In the genomic region with DNA sequence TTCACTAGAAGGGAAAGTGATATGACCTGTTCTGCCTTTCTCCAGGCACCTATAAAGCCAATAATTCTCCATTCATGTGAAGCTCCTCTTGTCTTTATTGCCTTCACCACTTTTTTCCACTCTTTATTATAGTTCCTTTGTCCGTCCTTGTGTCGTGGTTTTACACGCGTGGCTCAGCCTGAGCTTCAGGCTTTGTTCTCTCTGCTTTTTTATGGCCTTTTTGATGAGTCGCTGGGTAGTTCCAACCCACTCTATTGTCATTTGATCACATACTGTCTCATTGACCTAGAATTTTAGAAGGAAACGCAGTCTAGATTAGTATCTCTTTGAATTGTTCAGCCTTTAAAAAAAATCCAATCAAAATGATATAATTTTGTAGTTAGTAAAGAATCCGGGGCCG, we compare ENCODE assay signal across 25 cellular contexts.
DNase-seq lines count a peak whose midpoint lies in the region; ATAC-seq and TF ChIP-seq lines count a peak whose summit lies in the region.
"Had no signal": no experiment of that assay in that cellular context is flagged by ENCODE, and none has a peak within 500 bp of the region (broad histone marks: within the 10 kb centered on the region; RNA-seq: fewer than 3 reads in every experiment).

No MANE protein-coding gene starts in this region.

- no peak overlapping the region for H4K8ac ChIP-seq in IMR-90 (ENCODE audit: low read depth in 2 of 2, low read length in 2 of 2)

- no peak overlapping the region for H3K4me2 ChIP-seq in GM23338
- no peak overlapping the region for H3K4me2 ChIP-seq in IMR-90 (ENCODE audit: low read depth, low read length)

- peak overlapping the region; percentile 16 for H3K27ac Mint-ChIP-seq in GM23338
- H3K27ac Mint-ChIP-seq: activated CD8-positive, alpha-beta T cell treated with anti-CD3 and anti-CD28 coated beads for 36 hours; CD4-positive, alpha-beta T cell; nephron progenitor cell; stimulated activated naive CD8-positive, alpha-beta T cell treated with anti-CD3 and anti-CD28 coated beads, Interleukin-15, amount 100 ng/mL, for 72 hours had no signal

- no peak overlapping the region for H3K23ac ChIP-seq in IMR-90 (ENCODE audit: low read depth, low read length)

- H3K79me2 ChIP-seq in GM23338 (replicated peaks; ENCODE audit: insufficient read depth) = peaks cover 78% of the 10 kb centered on the region

- DNase-seq in GM23338 (ENCODE audit: low spot score) = no peak
- peak; percentile 6 for DNase-seq in IMR-90
- no peak for DNase-seq in epithelial cell of prostate (ENCODE audit: low read depth, low spot score)
- DNase-seq in renal cortical epithelial cell (ENCODE audit: low read depth) = peak; percentile 65
- no peak for DNase-seq in NCI-H187 treated with DMSO at 0.1 percent for 48 hours (lab: John Stamatoyannopoulos, UW)
- DNase-seq in Right ventricle myocardium inferior (ENCODE audit: missing footprints) = no peak
- DNase-seq: activated CD4-positive, alpha-beta T cell treated with anti-CD3 and anti-CD28 coated beads for 1 hour; activated CD8-positive, alpha-beta T cell treated with anti-CD3 and anti-CD28 coated beads for 36 hours; activated effector memory CD4-positive, alpha-beta T cell treated with anti-CD3 and anti-CD28 coated beads, Interleukin-2, amount 50 U/mL, for 16 hours; activated T-cell treated with anti-CD3 and anti-CD28 coated beads for 4 hours; CD4-positive, alpha-beta T cell; cerebellar nuclear complex; foreskin melanocyte; hippocampal formation; left ventricle myocardium superior; MM.1S; NCI-H524; nephron progenitor cell; SJCRH30; stimulated activated naive CD8-positive, alpha-beta T cell treated with anti-CD3 and anti-CD28 coated beads, Interleukin-15, amount 100 ng/mL, for 72 hours; tibial artery had no signal

- dilution Hi-C loops in IMR-90 (cut with HindIII; ENCODE audit: low sequenced_read_pairs, unreplicated experiment) = no loop called here

- H3K27me3 ChIP-seq in GM23338 (ENCODE audit: insufficient read depth) (no peaks in the 10 kb centered on the region), IMR-90 (ENCODE audit: control insufficient read depth, insufficient read depth, low read length) (no peaks in the 10 kb centered on the region)
- H3K27me3 ChIP-seq: SJCRH30, tibial artery had no signal

- CTCF ChIA-PET in IMR-90 (lab: Yijun Ruan, JAX) = no interaction called here

- H3K4me1 Mint-ChIP-seq in GM23338 = peaks cover 45% of the 10 kb centered on the region
- H3K4me1 Mint-ChIP-seq: stimulated activated naive CD8-positive, alpha-beta T cell treated with anti-CD3 and anti-CD28 coated beads, Interleukin-15, amount 100 ng/mL, for 72 hours had no signal

- no peak overlapping the region for H2BK20ac ChIP-seq in IMR-90 (ENCODE audit: low read depth, low read length)

- no peak overlapping the region for H3K4ac ChIP-seq in IMR-90 (ENCODE audit: low read depth, low read length)

- POLR2A ChIA-PET in IMR-90 (lab: Charles Lee; ENCODE audit: unreplicated experiment) = no interaction called here

- no peaks in the 10 kb centered on the region for H3F3A ChIP-seq in GM23338 (replicated peaks; ENCODE audit: low read depth)

- H3K9me3 ChIP-seq in IMR-90 (ENCODE audit: control insufficient read depth, insufficient read depth, low read length) = no peaks in the 10 kb centered on the region
- H3K9me3 ChIP-seq: SJCRH30, tibial artery had no signal

- no peak overlapping the region for H2AK9ac ChIP-seq in IMR-90 (replicated peaks; ENCODE audit: low read depth, low read length, poor library complexity)

- intact Hi-C loops in IMR-90 (cut with micrococcal nuclease) = no loop called here
- intact Hi-C loops in Right ventricle myocardium inferior (cut with DNase I) = no loop called here

- no peak overlapping the region for H4K5ac ChIP-seq in IMR-90 (ENCODE audit: low read depth, low read length)

- H4K91ac ChIP-seq in IMR-90 (ENCODE audit: insufficient read depth, low read depth, low read length) = no peak overlapping the region

- WGBS in IMR-90 (ENCODE audit: extremely low coverage in 2 of 2, insufficient read length in 1 of 2), 2 experiments = 100% methylated on average over 4 of the region's 8 CpGs; no CpG with 5 or more reads in 1 of the 2 experiments

- peaks cover 11% of the 10 kb centered on the region for H3K27me3 Mint-ChIP-seq in GM23338 (ENCODE audit: insufficient read depth, low read depth, poor library complexity)
- H3K27me3 Mint-ChIP-seq: activated CD8-positive, alpha-beta T cell treated with anti-CD3 and anti-CD28 coated beads for 36 hours; IgD-negative memory B cell had no signal

- no peak for TF ChIP-seq RAD21 in IMR-90 (IDR thresholded peaks at IDR 0.05; ENCODE audit: low read length)

- H4K20me1 ChIP-seq in GM23338 (replicated peaks; ENCODE audit: insufficient read depth) = peaks cover 12% of the 10 kb centered on the region
- H4K20me1 ChIP-seq in IMR-90 (ENCODE audit: insufficient read depth, low read length) = peaks cover 26% of the 10 kb centered on the region; the same call in 1 of the 2 replicates

- H3K9me3 Mint-ChIP-seq in GM23338 = no peaks in the 10 kb centered on the region
- H3K9me3 Mint-ChIP-seq: activated CD8-positive, alpha-beta T cell treated with anti-CD3 and anti-CD28 coated beads for 36 hours; CD4-positive, alpha-beta T cell; nephron progenitor cell; stimulated activated naive CD8-positive, alpha-beta T cell treated with anti-CD3 and anti-CD28 coated beads, Interleukin-15, amount 100 ng/mL, for 72 hours had no signal

- no peak overlapping the region for H2BK5ac ChIP-seq in IMR-90 (ENCODE audit: low read depth, low read length, poor library complexity, severe bottlenecking)

- no peak overlapping the region for H2BK15ac ChIP-seq in IMR-90 (ENCODE audit: low read depth, low read length)

- in situ Hi-C loops in IMR-90 (cut with MboI; ENCODE audit: low sequenced_read_pairs) = no loop called here

- H3K9me2 ChIP-seq in GM23338 (ENCODE audit: insufficient read depth) = no peaks in the 10 kb centered on the region

- no peak overlapping the region for H2AFZ ChIP-seq in GM23338
- H2AFZ ChIP-seq in IMR-90 (replicated peaks; ENCODE audit: low read length, poor library complexity) = no peak overlapping the region

- H3K14ac ChIP-seq in IMR-90 (replicated peaks; ENCODE audit: low read depth, low read length) = no peak overlapping the region

- no peak overlapping the region for H3K56ac ChIP-seq in IMR-90 (ENCODE audit: extremely low read depth, insufficient read depth, low read length)

- TF ChIP-seq CTCF in GM23338 (conservative IDR thresholded peaks at IDR 0.05; ENCODE audit: low read depth in 2 of 2) (no peak), IMR-90 (conservative IDR thresholded peaks at IDR 0.05; ENCODE audit: low read depth, low read length) (no peak)

- H3K27ac ChIP-seq in GM23338 (ENCODE audit: low read depth) = peak overlapping the region; percentile 22; the same call in 1 of the 2 replicates
- no peak overlapping the region for H3K27ac ChIP-seq in IMR-90 (ENCODE audit: insufficient read depth, low read length)
- H3K27ac ChIP-seq in epithelial cell of prostate = peak overlapping the region; percentile 11
- H3K27ac ChIP-seq: SJCRH30, tibial artery had no signal

- H3K4me3 ChIP-seq in GM23338 = no peak overlapping the region
- no peak overlapping the region for H3K4me3 ChIP-seq in IMR-90 (ENCODE audit: insufficient read depth, low read depth, low read length)
- H3K4me3 ChIP-seq: SJCRH30, tibial artery had no signal

- H3K4me1 ChIP-seq in GM23338 (ENCODE audit: insufficient read depth) (peaks cover 30% of the 10 kb centered on the region), IMR-90 (ENCODE audit: control insufficient read depth, insufficient read depth, low read length) (peaks cover 2% of the 10 kb centered on the region; the same call in 1 of the 2 replicates)

- H3K9me1 ChIP-seq in IMR-90 (ENCODE audit: insufficient read depth, low read length) = peaks cover 9% of the 10 kb centered on the region

- H2BK120ac ChIP-seq in IMR-90 (ENCODE audit: low read depth, low read length) = no peak overlapping the region

- no peak for ATAC-seq in GM23338
- no peak for ATAC-seq in IMR-90 (ENCODE audit: low read depth)
- no peak for ATAC-seq in HG03175 (IDR thresholded peaks at IDR 0.05; ENCODE audit: unreplicated experiment)
- ATAC-seq in Right ventricle myocardium inferior = no peak
- ATAC-seq: activated CD8-positive, alpha-beta T cell treated with anti-CD3 and anti-CD28 coated beads for 36 hours; left ventricle myocardium superior; Panc1; sciatic nerve; stimulated activated naive CD8-positive, alpha-beta T cell treated with anti-CD3 and anti-CD28 coated beads, Interleukin-15, amount 100 ng/mL, for 72 hours had no signal

- no peak overlapping the region for H3K4me3 Mint-ChIP-seq in GM23338
- H3K4me3 Mint-ChIP-seq: activated CD8-positive, alpha-beta T cell treated with anti-CD3 and anti-CD28 coated beads for 36 hours; CD4-positive, alpha-beta T cell; IgD-negative memory B cell; nephron progenitor cell; stimulated activated naive CD8-positive, alpha-beta T cell treated with anti-CD3 and anti-CD28 coated beads, Interleukin-15, amount 100 ng/mL, for 72 hours had no signal

- H3K79me1 ChIP-seq in IMR-90 (ENCODE audit: low read depth in 1 of 2, low read length in 2 of 2) = peaks cover 24 to 51% of the 10 kb centered on the region in 2 experiments

- TF ChIP-seq POLR2A in IMR-90 (IDR thresholded peaks at IDR 0.05; ENCODE audit: low read depth, low read length) = no peak

- H3K36me3 ChIP-seq in GM23338 (ENCODE audit: insufficient read depth) (no peaks in the 10 kb centered on the region), IMR-90 (ENCODE audit: control insufficient read depth, insufficient read depth, low read length) (no peaks in the 10 kb centered on the region)
- H3K36me3 ChIP-seq: SJCRH30, tibial artery had no signal

- no peaks in the 10 kb centered on the region for H3K36me3 Mint-ChIP-seq in GM23338 (ENCODE audit: low read depth)
- H3K36me3 Mint-ChIP-seq: IgD-negative memory B cell had no signal

- H2AK5ac ChIP-seq in IMR-90 (ENCODE audit: low read depth, low read length) = no peak overlapping the region

- H3K18ac ChIP-seq in IMR-90 (ENCODE audit: low read depth, low read length) = no peak overlapping the region

- no TSS peak for BruUV-seq in IMR-90 (replicated peaks; lab: Mats Ljungman, UMichigan)

- no peak overlapping the region for H3K9ac ChIP-seq in IMR-90 (ENCODE audit: low read depth, low read length)

TF ChIP-seq in GM23338, 12 proteins besides CTCF, POLR2A, EP300 and RAD21 (continues in another document):
- TF ChIP-seq NANOG (IDR thresholded peaks at IDR 0.05; ENCODE audit: borderline replicate concordance) = no peak

TF ChIP-seq in IMR-90, 13 proteins besides CTCF, POLR2A, EP300 and RAD21 (continues in another document):
- no peak for TF ChIP-seq FOS (IDR thresholded peaks at IDR 0.05; ENCODE audit: low read depth, low read length)
- TF ChIP-seq SMC3 (IDR thresholded peaks at IDR 0.05; ENCODE audit: low read depth, low read length) = no peak
- no peak for TF ChIP-seq RFX5 (IDR thresholded peaks at IDR 0.05; ENCODE audit: low read depth, low read length)
- TF ChIP-seq, protein P1, sequence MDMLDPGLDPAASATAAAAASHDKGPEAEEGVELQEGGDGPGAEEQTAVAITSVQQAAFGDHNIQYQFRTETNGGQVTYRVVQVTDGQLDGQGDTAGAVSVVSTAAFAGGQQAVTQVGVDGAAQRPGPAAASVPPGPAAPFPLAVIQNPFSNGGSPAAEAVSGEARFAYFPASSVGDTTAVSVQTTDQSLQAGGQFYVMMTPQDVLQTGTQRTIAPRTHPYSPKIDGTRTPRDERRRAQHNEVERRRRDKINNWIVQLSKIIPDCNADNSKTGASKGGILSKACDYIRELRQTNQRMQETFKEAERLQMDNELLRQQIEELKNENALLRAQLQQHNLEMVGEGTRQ (IDR thresholded peaks at IDR 0.05; ENCODE audit: low read depth, low read length) = no peak

Comparison
In these comparisons a context has a peak if more than half of its experiments do, and no peak if none do; other contexts are left out.
1. DNase-seq: peak in IMR-90 (single experiment) and renal cortical epithelial cell (single experiment); none in GM23338 (single experiment), epithelial cell of prostate (single experiment), NCI-H187 treated with DMSO at 0.1 percent for 48 hours (single experiment) and Right ventricle myocardium inferior (single experiment).